In the genomic region with DNA sequence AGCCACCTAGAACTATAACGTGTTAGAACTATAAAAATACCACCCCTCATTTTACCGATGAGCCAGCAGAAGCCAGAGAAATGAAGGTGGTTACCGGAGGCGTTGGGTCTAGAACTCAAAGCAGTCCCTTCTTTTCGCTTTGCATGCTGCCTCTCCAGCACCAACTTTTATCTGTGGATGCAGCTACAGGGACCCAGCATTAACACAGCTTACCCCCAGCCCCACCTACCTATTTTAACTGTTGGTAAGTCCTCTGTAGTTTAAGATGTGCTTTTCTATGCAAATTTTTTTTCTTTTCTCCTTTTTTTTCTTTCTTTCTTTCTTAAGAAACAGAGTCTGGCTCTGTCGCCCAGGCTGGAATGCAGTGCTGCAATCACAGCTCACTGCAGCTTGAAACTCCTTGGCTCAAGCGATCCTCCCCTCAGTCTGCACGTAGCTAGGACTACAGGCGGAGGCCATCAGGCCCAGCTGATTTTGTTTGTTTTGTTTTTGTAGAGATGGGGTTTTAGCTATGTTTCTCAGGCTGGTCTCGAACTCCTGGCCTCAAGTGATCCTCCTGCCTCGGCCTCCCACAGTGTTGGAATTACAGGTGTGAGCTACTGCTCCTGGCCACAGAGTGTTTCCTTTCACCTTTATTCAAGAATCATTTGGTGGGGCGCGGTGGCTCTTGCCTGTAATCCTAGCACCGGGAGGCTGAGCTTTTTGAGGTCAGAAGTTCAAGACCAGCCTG, we compare ENCODE assay signal across 8 cellular contexts. TPM values are rescaled to one million over a fixed set of nuclear protein-coding genes. Genes with fewer than 3 reads are reported as not detected.
DNase-seq lines count a peak whose midpoint lies in the region; ATAC-seq and TF ChIP-seq lines count a peak whose summit lies in the region.

No MANE protein-coding gene starts in this region.

- H3K4me1 Mint-ChIP-seq in activated T-helper 1 cell treated with anti-CD3 and anti-CD28 coated beads, Interleukin-12 subunit alpha, Interleukin-12 subunit beta, Interleukin-2, Interleukin-4 antibody, amounts not matched to agents 30 ng/mL and 10 ng/mL and 1 ng/mL, durations not matched to agents 14 hours and 24 hours and 36 hours (ENCODE audit: low read depth): peaks cover 15% of the 10 kb centered on the region

- DNase-seq in Daoy (ENCODE audit: low read depth) (peak; percentile 25), heart right ventricle (peak in 1 of 2 donors; percentile 15), retinal pigment epithelial cell (ENCODE audit: low read depth) (peak; percentile 19), NCI-H1930 (lab: John Stamatoyannopoulos, UW) (no peak)
- DNase-seq in activated T-helper 1 cell treated with anti-CD3 and anti-CD28 coated beads, Interleukin-12 subunit alpha, Interleukin-12 subunit beta, Interleukin-2, Interleukin-4 antibody, amounts not matched to agents 30 ng/mL and 10 ng/mL and 1 ng/mL, durations not matched to agents 14 hours and 24 hours and 36 hours (ENCODE audit: low spot score): no peak
- no peak for DNase-seq in activated CD4-positive, alpha-beta T cell treated with anti-CD3 and anti-CD28 coated beads, Interleukin-2, amount 50 U/mL, for 48 hours

- H3K27me3 ChIP-seq in heart right ventricle: no peaks in the 10 kb centered on the region

- H3K27me3 Mint-ChIP-seq in activated T-helper 1 cell treated with anti-CD3 and anti-CD28 coated beads, Interleukin-12 subunit alpha, Interleukin-12 subunit beta, Interleukin-2, Interleukin-4 antibody, amounts not matched to agents 30 ng/mL and 10 ng/mL and 1 ng/mL, durations not matched to agents 14 hours and 24 hours and 36 hours (ENCODE audit: insufficient read depth): peaks cover 8% of the 10 kb centered on the region

- H3K4me3 Mint-ChIP-seq in activated T-helper 1 cell treated with anti-CD3 and anti-CD28 coated beads, Interleukin-12 subunit alpha, Interleukin-12 subunit beta, Interleukin-2, Interleukin-4 antibody, amounts not matched to agents 30 ng/mL and 10 ng/mL and 1 ng/mL, durations not matched to agents 14 hours and 24 hours and 36 hours: peak overlapping the region; percentile 98

- H3K36me3 ChIP-seq in heart right ventricle: peaks cover 0 to 15% (median under 1%) of the 10 kb centered on the region in 9 donors

- 45 to 46% methylated on average over 14 of the region's 14 CpGs for WGBS in heart right ventricle, 2 donors

- H3K4me1 ChIP-seq in heart right ventricle: peaks cover 0 to 14% (median 8%) of the 10 kb centered on the region in 9 donors

- H3K27ac ChIP-seq in heart right ventricle: peak overlapping the region; percentile 55 to 94 (median 89)

- TF ChIP-seq CTCF in heart right ventricle (IDR thresholded peaks at IDR 0.05): no peak
- no peak for TF ChIP-seq CTCF in retinal pigment epithelial cell (conservative IDR thresholded peaks at IDR 0.05; ENCODE audit: low read depth, low read length)

- ATAC-seq in GM19467 (IDR thresholded peaks at IDR 0.05; ENCODE audit: unreplicated experiment): peak; percentile 24
- ATAC-seq in HG03521 (IDR thresholded peaks at IDR 0.05; ENCODE audit: unreplicated experiment): peak; percentile 19
- peak in 6 of 8 donors; percentile 10 to 56 (median 32) for ATAC-seq in heart right ventricle

- no peaks in the 10 kb centered on the region for H3K9me3 Mint-ChIP-seq in activated T-helper 1 cell treated with anti-CD3 and anti-CD28 coated beads, Interleukin-12 subunit alpha, Interleukin-12 subunit beta, Interleukin-2, Interleukin-4 antibody, amounts not matched to agents 30 ng/mL and 10 ng/mL and 1 ng/mL, durations not matched to agents 14 hours and 24 hours and 36 hours

- H3K27ac Mint-ChIP-seq in activated T-helper 1 cell treated with anti-CD3 and anti-CD28 coated beads, Interleukin-12 subunit alpha, Interleukin-12 subunit beta, Interleukin-2, Interleukin-4 antibody, amounts not matched to agents 30 ng/mL and 10 ng/mL and 1 ng/mL, durations not matched to agents 14 hours and 24 hours and 36 hours: peak overlapping the region; percentile 96

- intact Hi-C loops in activated T-helper 1 cell treated with anti-CD3 and anti-CD28 coated beads, Interleukin-12 subunit alpha, Interleukin-12 subunit beta, Interleukin-2, Interleukin-4 antibody, amounts not matched to agents 30 ng/mL and 10 ng/mL and 1 ng/mL, durations not matched to agents 14 hours and 24 hours and 36 hours (cut with micrococcal nuclease): loop anchor here (1.0 to 5.0 kb wide), 4 partner anchors 47 to 574 kb away; a partner anchor contains a TSS
- intact Hi-C loops in heart right ventricle (cut with DNase I): loop anchor here in 4 of 10 donors (5.0 to 10.0 kb wide), 2 partner anchors 46 to 117 kb away; a partner anchor contains a TSS

- peak overlapping the region; percentile 60 to 96 (median 74) for H3K4me3 ChIP-seq in heart right ventricle
- H3K4me3 ChIP-seq in retinal pigment epithelial cell (ENCODE audit: low read length): peak overlapping the region; percentile 97

- H3K36me3 Mint-ChIP-seq in activated T-helper 1 cell treated with anti-CD3 and anti-CD28 coated beads, Interleukin-12 subunit alpha, Interleukin-12 subunit beta, Interleukin-2, Interleukin-4 antibody, amounts not matched to agents 30 ng/mL and 10 ng/mL and 1 ng/mL, durations not matched to agents 14 hours and 24 hours and 36 hours (ENCODE audit: low read depth): peaks cover 1% of the 10 kb centered on the region

- H3K9me3 ChIP-seq in heart right ventricle: no peaks in the 10 kb centered on the region

RNA-seq across cellular contexts. Expression of a gene that starts 6.5 kb away (rescaled TPM):
- total RNA-seq in Daoy (2014; rRNA removed; shearing (Covaris generic)): 12.1 and 15.9 TPM in 2 replicates
- total RNA-seq in activated T-helper 1 cell treated with anti-CD3 and anti-CD28 coated beads, Interleukin-12 subunit alpha, Interleukin-12 subunit beta, Interleukin-2, Interleukin-4 antibody, amounts not matched to agents 30 ng/mL and 10 ng/mL and 1 ng/mL, durations not matched to agents 14 hours and 24 hours and 36 hours: 19.2 and 22.4 TPM in 2 replicates
- total RNA-seq in heart right ventricle: 10 to 100 TPM in 7 of 10 donors, 1 to 10 TPM in 3; 7.4 to 14.8 (median 11.4) TPM
- 1 to 10 TPM; 2.5 to 5.9 TPM for polyA plus RNA-seq in heart right ventricle

RNA-seq across cellular contexts. Expression of a gene that starts 46.7 kb away (rescaled TPM):
- total RNA-seq in Daoy (2014; rRNA removed; shearing (Covaris generic)): 136 and 157 TPM in 2 replicates
- total RNA-seq in activated T-helper 1 cell treated with anti-CD3 and anti-CD28 coated beads, Interleukin-12 subunit alpha, Interleukin-12 subunit beta, Interleukin-2, Interleukin-4 antibody, amounts not matched to agents 30 ng/mL and 10 ng/mL and 1 ng/mL, durations not matched to agents 14 hours and 24 hours and 36 hours: 51.3 and 54.0 TPM in 2 replicates
- 10 to 100 TPM; 14.2 to 24.1 (median 18.6) TPM for total RNA-seq in heart right ventricle
- polyA plus RNA-seq in heart right ventricle: 10 to 100 TPM; 14.2 to 26.6 TPM

Comparison
In these comparisons a context has a peak if more than half of its experiments do, and no peak if none do; other contexts are left out.
1. DNase-seq: peak in Daoy (single experiment) and retinal pigment epithelial cell (single experiment); none in activated T-helper 1 cell treated with anti-CD3 and anti-CD28 coated beads, Interleukin-12 subunit alpha, Interleukin-12 subunit beta, Interleukin-2, Interleukin-4 antibody, amounts not matched to agents 30 ng/mL and 10 ng/mL and 1 ng/mL, durations not matched to agents 14 hours and 24 hours and 36 hours (single experiment), NCI-H1930 (0 of 2) and activated CD4-positive, alpha-beta T cell treated with anti-CD3 and anti-CD28 coated beads, Interleukin-2, amount 50 U/mL, for 48 hours (0 of 2).
2. Peak in every context shown above with its lines, with median percentiles within 50 percentile points of each other: ATAC-seq.